Comparison of ENCODE assay signal across 25 cellular contexts in the genomic region with DNA sequence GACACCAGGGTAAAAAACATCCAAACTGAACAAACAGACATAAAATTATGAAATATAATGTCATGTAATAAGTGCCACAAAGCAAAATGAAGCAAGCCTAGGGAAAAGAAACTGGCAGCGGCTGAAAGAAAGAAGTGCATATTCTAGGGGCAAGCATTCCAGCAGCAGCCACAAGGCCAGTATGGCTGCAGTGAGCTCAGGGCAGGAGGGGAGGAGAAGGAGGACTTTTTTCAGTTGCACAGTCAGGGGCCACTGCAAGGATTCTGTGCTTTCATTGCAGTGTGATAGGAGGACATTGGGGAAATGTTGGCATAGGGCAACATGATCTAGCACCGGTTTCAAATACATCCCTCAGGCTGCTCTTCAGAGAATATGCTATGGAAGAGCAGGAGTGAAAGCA.
"Had no signal": no experiment of that assay in that cellular context is flagged by ENCODE, and none has a peak within 500 bp of the region (broad histone marks: within the 10 kb centered on the region; RNA-seq: fewer than 3 reads in every experiment).

No MANE protein-coding gene starts in this region.

- H3K9me3 Mint-ChIP-seq: activated B cell treated with CpG ODN at 0.5 μM for 24 hours; activated CD4-positive, alpha-beta T cell treated with anti-CD3 and anti-CD28 coated beads, Interleukin-2, amount 10 ng/mL, durations not matched to agents 24 days and 14 days; activated naive CD4-positive, alpha-beta T cell treated with anti-CD3 and anti-CD28 coated beads, Interleukin-2, amount 50 U/mL, for 24 hours; activated T-cell treated with anti-CD3 and anti-CD28 coated beads, Interleukin-2, amount 50 U/mL, for 24 hours; activated T-helper 1 cell treated with anti-CD3 and anti-CD28 coated beads, Interleukin-12 subunit alpha, Interleukin-12 subunit beta, Interleukin-2, Interleukin-4 antibody, amounts not matched to agents 30 ng/mL and 10 ng/mL and 1 ng/mL, durations not matched to agents 14 hours and 24 hours and 36 hours; T-helper 1 cell treated with Interleukin-12 subunit alpha and Interleukin-12 subunit beta and Interleukin-4 antibody, amounts not matched to agents 30 μg/mL and 1 μg/mL, for 36 hours had no signal

- H3K4me3 ChIP-seq: ascending aorta, body of pancreas, SJSA1 had no signal

- H3K4me3 Mint-ChIP-seq: activated B cell treated with CpG ODN at 0.5 μM for 24 hours; activated CD4-positive, alpha-beta T cell treated with anti-CD3 and anti-CD28 coated beads, Interleukin-2, amount 10 ng/mL, durations not matched to agents 24 days and 14 days; activated CD8-positive, alpha-beta memory T cell treated with anti-CD3 and anti-CD28 coated beads, Interleukin-2, amount 10 ng/mL, durations not matched to agents 7 days and 5 days; activated naive CD4-positive, alpha-beta T cell treated with anti-CD3 and anti-CD28 coated beads, Interleukin-2, amount 50 U/mL, for 24 hours; activated T-cell treated with anti-CD3 and anti-CD28 coated beads, Interleukin-2, amount 50 U/mL, for 24 hours; activated T-helper 1 cell treated with anti-CD3 and anti-CD28 coated beads, Interleukin-12 subunit alpha, Interleukin-12 subunit beta, Interleukin-2, Interleukin-4 antibody, amounts not matched to agents 30 ng/mL and 10 ng/mL and 1 ng/mL, durations not matched to agents 14 hours and 24 hours and 36 hours; central memory CD8-positive, alpha-beta T cell; T-helper 1 cell treated with Interleukin-12 subunit alpha and Interleukin-12 subunit beta and Interleukin-4 antibody, amounts not matched to agents 30 μg/mL and 1 μg/mL, for 36 hours had no signal

- H3K27ac ChIP-seq: ascending aorta, body of pancreas, SJSA1 had no signal

- DNase-seq: activated B cell treated with CpG ODN at 0.5 μM for 24 hours; activated CD4-positive, alpha-beta T cell treated with anti-CD3 and anti-CD28 coated beads for 1 hour; activated CD4-positive, alpha-beta T cell treated with anti-CD3 and anti-CD28 coated beads, Interleukin-2, amount 10 ng/mL, durations not matched to agents 24 days and 14 days; activated CD4-positive, alpha-beta T cell treated with anti-CD3 and anti-CD28 coated beads, Interleukin-2, amount 50 U/mL, for 48 hours; activated CD8-positive, alpha-beta memory T cell treated with anti-CD3 and anti-CD28 coated beads, Interleukin-2, amount 10 ng/mL, durations not matched to agents 7 days and 5 days; activated effector memory CD4-positive, alpha-beta T cell treated with Interleukin-2 at 50 U/mL for 16 hours; activated naive CD4-positive, alpha-beta T cell; activated T-cell treated with anti-CD3 and anti-CD28 coated beads, Interleukin-2, amount 50 U/mL, for 24 hours; body of pancreas; KG1; NCI-H1092; NCI-H1417; NCI-H1694 treated with DMSO at 0.1 percent for 48 hours; NCI-H2029 treated with DMSO at 0.1 percent for 48 hours; NCI-H446; NCI-H524; PC-3; SHP77 had no signal

- H3K36me3 Mint-ChIP-seq: activated CD8-positive, alpha-beta memory T cell treated with anti-CD3 and anti-CD28 coated beads, Interleukin-2, amount 10 ng/mL, durations not matched to agents 7 days and 5 days; activated naive CD4-positive, alpha-beta T cell treated with anti-CD3 and anti-CD28 coated beads, Interleukin-2, amount 50 U/mL, for 24 hours had no signal

- H3K36me3 ChIP-seq: ascending aorta, SJSA1 had no signal

- H3K9me3 ChIP-seq: ascending aorta, body of pancreas, SJSA1 had no signal

- H3K27me3 Mint-ChIP-seq: activated B cell treated with CpG ODN at 0.5 μM for 24 hours; activated CD4-positive, alpha-beta T cell treated with anti-CD3 and anti-CD28 coated beads, Interleukin-2, amount 10 ng/mL, durations not matched to agents 24 days and 14 days; activated CD8-positive, alpha-beta memory T cell treated with anti-CD3 and anti-CD28 coated beads, Interleukin-2, amount 10 ng/mL, durations not matched to agents 7 days and 5 days; activated naive CD4-positive, alpha-beta T cell treated with anti-CD3 and anti-CD28 coated beads, Interleukin-2, amount 50 U/mL, for 24 hours; activated T-cell treated with anti-CD3 and anti-CD28 coated beads, Interleukin-2, amount 50 U/mL, for 24 hours; central memory CD8-positive, alpha-beta T cell had no signal

- ATAC-seq: activated CD8-positive, alpha-beta memory T cell treated with anti-CD3 and anti-CD28 coated beads, Interleukin-2, amount 10 ng/mL, durations not matched to agents 7 days and 5 days; body of pancreas; PC-3; SK-N-SH treated with all-trans-retinoic acid at 6 μM for 48 hours had no signal

- H3K4me1 Mint-ChIP-seq: activated B cell treated with CpG ODN at 0.5 μM for 24 hours; activated CD4-positive, alpha-beta T cell treated with anti-CD3 and anti-CD28 coated beads, Interleukin-2, amount 10 ng/mL, durations not matched to agents 24 days and 14 days; activated CD8-positive, alpha-beta memory T cell treated with anti-CD3 and anti-CD28 coated beads, Interleukin-2, amount 10 ng/mL, durations not matched to agents 7 days and 5 days; activated naive CD4-positive, alpha-beta T cell treated with anti-CD3 and anti-CD28 coated beads, Interleukin-2, amount 50 U/mL, for 24 hours; central memory CD8-positive, alpha-beta T cell had no signal

- H3K27ac Mint-ChIP-seq: activated B cell treated with CpG ODN at 0.5 μM for 24 hours; activated CD4-positive, alpha-beta T cell treated with anti-CD3 and anti-CD28 coated beads, Interleukin-2, amount 10 ng/mL, durations not matched to agents 24 days and 14 days; activated CD8-positive, alpha-beta memory T cell treated with anti-CD3 and anti-CD28 coated beads, Interleukin-2, amount 10 ng/mL, durations not matched to agents 7 days and 5 days; activated naive CD4-positive, alpha-beta T cell treated with anti-CD3 and anti-CD28 coated beads, Interleukin-2, amount 50 U/mL, for 24 hours; activated T-cell treated with anti-CD3 and anti-CD28 coated beads, Interleukin-2, amount 50 U/mL, for 24 hours; activated T-helper 1 cell treated with anti-CD3 and anti-CD28 coated beads, Interleukin-12 subunit alpha, Interleukin-12 subunit beta, Interleukin-2, Interleukin-4 antibody, amounts not matched to agents 30 ng/mL and 10 ng/mL and 1 ng/mL, durations not matched to agents 14 hours and 24 hours and 36 hours; T-helper 1 cell treated with Interleukin-12 subunit alpha and Interleukin-12 subunit beta and Interleukin-4 antibody, amounts not matched to agents 30 μg/mL and 1 μg/mL, for 36 hours had no signal

- H3K4me1 ChIP-seq: ascending aorta, body of pancreas, SJSA1 had no signal

- H3K27me3 ChIP-seq: ascending aorta, body of pancreas, SJSA1 had no signal
